Comparison of ENCODE assay signal across 8 cellular contexts in genomic region chr1:32215629-32216505, GRCh38. TPM values are rescaled to one million over a fixed set of nuclear protein-coding genes. Genes with fewer than 3 reads are reported as not detected.
DNase-seq lines count a peak whose midpoint lies in the region; ATAC-seq and TF ChIP-seq lines count a peak whose summit lies in the region.

No MANE protein-coding gene starts in this region.

- H3K79me2 ChIP-seq in MM.1S (ENCODE audit: low read length): no peaks in the 10 kb centered on the region

- H3K9ac ChIP-seq in MM.1S (ENCODE audit: low read length): no peak overlapping the region

- no peaks in the 10 kb centered on the region for H4K20me1 ChIP-seq in MM.1S (ENCODE audit: insufficient read depth, low read length)

- POLR2A ChIA-PET in GM10248 (lab: Yijun Ruan, JAX): interaction anchor here (0.9 to 1.8 kb wide), 5 partner anchors 19 to 120 kb away, joined by 3 to 20 read pairs (median 6); partner anchors contain the start of genes HDAC1 and MARCKSL1

- DNase-seq in GM10248 (ENCODE audit: extremely low spot score) (peak; percentile 69), MM.1S (peak; percentile 59), head of caudate nucleus (peak; percentile 38 to 87 (median 70)), prostate gland (ENCODE audit: low spot score) (peak; percentile 43), lower leg skin (ENCODE audit: low spot score in 2 of 2) (no peak)
- DNase-seq in activated naive CD8-positive, alpha-beta T cell treated with anti-CD3 and anti-CD28 coated beads for 36 hours: peak; percentile 44

- no peak overlapping the region for H3K4me2 ChIP-seq in MM.1S (ENCODE audit: low read depth, low read length)

- H3K4me1 ChIP-seq in MM.1S (ENCODE audit: low read length): no peaks in the 10 kb centered on the region
- peaks cover 1% of the 10 kb centered on the region for H3K4me1 ChIP-seq in prostate gland (replicated peaks)

- peaks cover 1% of the 10 kb centered on the region for H3K36me3 Mint-ChIP-seq in activated naive CD8-positive, alpha-beta T cell treated with anti-CD3 and anti-CD28 coated beads for 36 hours

- H3K4me3 Mint-ChIP-seq in activated naive CD8-positive, alpha-beta T cell treated with anti-CD3 and anti-CD28 coated beads for 36 hours: no peak overlapping the region

- no peaks in the 10 kb centered on the region for H3F3A ChIP-seq in MM.1S (ENCODE audit: insufficient read depth, low read length)

- H3K27ac ChIP-seq in MM.1S (ENCODE audit: low read length) (no peak overlapping the region), prostate gland (peak overlapping the region; percentile 58 to 66)

- H3K27ac Mint-ChIP-seq in activated naive CD8-positive, alpha-beta T cell treated with anti-CD3 and anti-CD28 coated beads for 36 hours: no peak overlapping the region

- TF ChIP-seq POLR2A in prostate gland (IDR thresholded peaks at IDR 0.05) (no peak), lower leg skin (IDR thresholded peaks at IDR 0.05) (no peak)

- CTCF ChIA-PET in GM10248 (lab: Yijun Ruan, JAX): interaction anchor here (0.7 to 7.8 kb wide), 50 partner anchors 9 to 738 kb away, joined by 3 to 156 read pairs (median 6); partner anchors contain the start of genes CCDC28B, FAM167B, FAM229A and IQCC

- intact Hi-C loops in head of caudate nucleus (cut with DNase I): no loop called here
- intact Hi-C loops in prostate gland (cut with DNase I): no loop called here
- intact Hi-C loops in lower leg skin (cut with DNase I; ENCODE audit: low total_unique reads): no loop called here

- no peaks in the 10 kb centered on the region for H3K27me3 ChIP-seq in MM.1S (replicated peaks; ENCODE audit: insufficient read depth, low read length)
- H3K27me3 ChIP-seq in prostate gland (replicated peaks; ENCODE audit: insufficient read depth): no peaks in the 10 kb centered on the region

- peaks cover 10% of the 10 kb centered on the region for H3K4me1 Mint-ChIP-seq in activated naive CD8-positive, alpha-beta T cell treated with anti-CD3 and anti-CD28 coated beads for 36 hours

- TF ChIP-seq CTCF in GM10248 (IDR thresholded peaks at IDR 0.05; ENCODE audit: control extremely low read depth, extremely low read depth, low read depth, missing control alignments) (peak; percentile 93), MM.1S (IDR thresholded peaks at IDR 0.05; ENCODE audit: low read length) (peak; percentile 87), prostate gland (IDR thresholded peaks at IDR 0.05) (peak; percentile 33 to 77 (median 67)), lower leg skin (IDR thresholded peaks at IDR 0.05) (no peak)

- no peaks in the 10 kb centered on the region for H3K9me3 ChIP-seq in MM.1S (replicated peaks; ENCODE audit: insufficient read depth, low read length)
- no peaks in the 10 kb centered on the region for H3K9me3 ChIP-seq in prostate gland

- no peaks in the 10 kb centered on the region for H3K9me3 Mint-ChIP-seq in activated naive CD8-positive, alpha-beta T cell treated with anti-CD3 and anti-CD28 coated beads for 36 hours

- WGBS in prostate gland: 65% methylated on average over 10 of the region's 10 CpGs
- WGBS in lower leg skin, 2 donors: 61 to 70% methylated on average over 10 of the region's 10 CpGs

- no peaks in the 10 kb centered on the region; the same call in 1 of the 2 replicates for H3K36me3 ChIP-seq in MM.1S (replicated peaks; ENCODE audit: insufficient read depth, low read length)
- peaks cover 0 to 7% of the 10 kb centered on the region in 2 donors for H3K36me3 ChIP-seq in prostate gland

- no peaks in the 10 kb centered on the region for H3K9me2 ChIP-seq in MM.1S (replicated peaks; ENCODE audit: insufficient read depth, low read length)

- no peak overlapping the region for H2AFZ ChIP-seq in MM.1S (ENCODE audit: low read length)

- peak; percentile 96 for ATAC-seq in SK-N-SH treated with all-trans-retinoic acid at 6 μM for 48 hours
- ATAC-seq in HG02610 (IDR thresholded peaks at IDR 0.05; ENCODE audit: unreplicated experiment): no peak

- no peaks in the 10 kb centered on the region for H3K27me3 Mint-ChIP-seq in activated naive CD8-positive, alpha-beta T cell treated with anti-CD3 and anti-CD28 coated beads for 36 hours

- H3K4me3 ChIP-seq in MM.1S (ENCODE audit: low read length) (no peak overlapping the region), prostate gland (no peak overlapping the region), lower leg skin (ENCODE audit: low read depth, poor library complexity, severe bottlenecking) (no peak overlapping the region)

TF ChIP-seq in SK-N-SH treated with all-trans-retinoic acid at 6 μM for 48 hours, 23 proteins besides CTCF, POLR2A, EP300 and RAD21 (continues in another document):
- TF ChIP-seq GLIS3 (CRISPR knock-in tag; IDR thresholded peaks at IDR 0.05) (no peak), ZNF70 (CRISPR knock-in tag; IDR thresholded peaks at IDR 0.05) (no peak), POU6F1 (CRISPR knock-in tag; IDR thresholded peaks at IDR 0.05; ENCODE audit: borderline replicate concordance, low read depth) (no peak), TSHZ2 (CRISPR knock-in tag; IDR thresholded peaks at IDR 0.05) (no peak), TCF4 (CRISPR knock-in tag; IDR thresholded peaks at IDR 0.05; ENCODE audit: borderline replicate concordance) (no peak), ISL1 (CRISPR knock-in tag; IDR thresholded peaks at IDR 0.05) (no peak), SNAI2 (CRISPR knock-in tag; IDR thresholded peaks at IDR 0.05) (no peak), ZNF8 (CRISPR knock-in tag; IDR thresholded peaks at IDR 0.05) (no peak), CREB5 (CRISPR knock-in tag; IDR thresholded peaks at IDR 0.05; ENCODE audit: low read depth) (no peak), ZC3H10 (CRISPR knock-in tag; IDR thresholded peaks at IDR 0.05) (no peak), CSDC2 (CRISPR knock-in tag; IDR thresholded peaks at IDR 0.05) (no peak), RARB (CRISPR knock-in tag; IDR thresholded peaks at IDR 0.05) (no peak)

RNA-seq across cellular contexts. Expression of gene TMEM234, which starts 6.3 kb away (rescaled TPM):
- 1 to 10 TPM; 5.7 to 6.5 TPM for total RNA-seq in activated naive CD8-positive, alpha-beta T cell treated with anti-CD3 and anti-CD28 coated beads for 36 hours
- total RNA-seq in prostate gland (10 to 100 TPM; 17.9 to 31.7 TPM), lower leg skin (10 to 100 TPM in 2 of 4 donors, 1 to 10 TPM in 2; 2.7 to 14.8 (median 9.0) TPM)

RNA-seq across cellular contexts. Expression of gene EIF3I, which starts 6.3 kb away (rescaled TPM):
- total RNA-seq in activated naive CD8-positive, alpha-beta T cell treated with anti-CD3 and anti-CD28 coated beads for 36 hours: 100 to 1,000 TPM; 366 to 389 TPM
- total RNA-seq in prostate gland: 100 to 1,000 TPM; 158 to 181 TPM
- total RNA-seq in lower leg skin: 100 to 1,000 TPM; 128 to 189 (median 169) TPM

RNA-seq across cellular contexts. Expression of gene DCDC2B, which starts 7.0 kb away (rescaled TPM):
- not detected for total RNA-seq in activated naive CD8-positive, alpha-beta T cell treated with anti-CD3 and anti-CD28 coated beads for 36 hours
- not detected for total RNA-seq in prostate gland
- total RNA-seq in lower leg skin: not detected

RNA-seq across cellular contexts. Expression of gene IQCC, which starts 10.4 kb away (rescaled TPM):
- total RNA-seq in activated naive CD8-positive, alpha-beta T cell treated with anti-CD3 and anti-CD28 coated beads for 36 hours: 1 to 10 TPM; 4.8 to 5.0 TPM
- total RNA-seq in prostate gland (1 to 10 TPM; 5.2 to 5.6 TPM), lower leg skin (1 to 10 TPM; 3.4 to 6.5 (median 4.7) TPM)

RNA-seq across cellular contexts. Expression of gene CCDC28B, which starts 15.5 kb away (rescaled TPM):
- 10 to 100 TPM; 29.0 to 29.1 TPM for total RNA-seq in activated naive CD8-positive, alpha-beta T cell treated with anti-CD3 and anti-CD28 coated beads for 36 hours
- total RNA-seq in prostate gland (10 to 100 TPM in 1 of 2 donors, 1 to 10 TPM in 1; 2.9 to 85.5 TPM), lower leg skin (1 to 10 TPM; 2.0 to 3.6 (median 3.3) TPM)

Comparison
In these comparisons a context has a peak if more than half of its experiments do, and no peak if none do; other contexts are left out.
1. DNase-seq: peak in GM10248 (single experiment), MM.1S (single experiment), activated naive CD8-positive, alpha-beta T cell treated with anti-CD3 and anti-CD28 coated beads for 36 hours (single experiment), head of caudate nucleus (42 of 42) and prostate gland (single experiment); none in lower leg skin (0 of 2).
2. CTCF ChIP-seq: peak in GM10248 (single experiment), MM.1S (single experiment) and prostate gland (4 of 4); none in lower leg skin (0 of 3).